20 cellular contexts compared by ENCODE assay signal in the genomic region with DNA sequence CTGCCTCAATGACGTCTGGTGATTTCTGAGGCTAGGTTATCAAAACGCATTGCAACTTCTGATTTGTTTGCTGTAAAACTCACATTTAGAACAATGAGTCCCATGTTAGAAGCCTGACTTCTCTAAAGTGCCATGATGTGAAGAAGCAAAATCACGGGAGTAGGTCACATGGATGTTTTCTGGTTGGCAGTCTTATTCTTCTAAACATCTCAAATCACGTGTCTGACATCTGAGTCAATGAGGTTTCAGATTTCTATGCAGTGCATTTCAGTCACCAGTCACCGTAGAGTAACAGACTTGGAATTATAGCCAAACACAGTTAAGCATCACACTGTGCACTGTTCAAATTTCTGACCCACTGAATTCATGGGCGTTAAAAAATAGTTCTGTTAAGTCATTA.
"Had no signal": no experiment of that assay in that cellular context is flagged by ENCODE, and none has a peak within 500 bp of the region (broad histone marks: within the 10 kb centered on the region; RNA-seq: fewer than 3 reads in every experiment).

No MANE protein-coding gene starts in this region.

- FAIRE-seq: RCC 7860 had no signal

- ATAC-seq: SK-N-SH treated with all-trans-retinoic acid at 6 μM for 48 hours, T-helper 17 cell had no signal

- DNase-seq: IMR-90, Karpas-422, KG1, MG63, NCI-H1092 treated with DMSO at 0.1 percent for 48 hours, NCI-H1436, NCI-H187, NCI-H2029, NCI-H2081 treated with DMSO at 0.1 percent for 48 hours, NCI-H226, NCI-H446, NCI-H510A, NCI-H524 treated with DMSO at 0.1 percent for 48 hours, NCI-H69, NCI-H774, SHP77, T-helper 1 cell, T-helper 17 cell had no signal
